In the genomic region with DNA sequence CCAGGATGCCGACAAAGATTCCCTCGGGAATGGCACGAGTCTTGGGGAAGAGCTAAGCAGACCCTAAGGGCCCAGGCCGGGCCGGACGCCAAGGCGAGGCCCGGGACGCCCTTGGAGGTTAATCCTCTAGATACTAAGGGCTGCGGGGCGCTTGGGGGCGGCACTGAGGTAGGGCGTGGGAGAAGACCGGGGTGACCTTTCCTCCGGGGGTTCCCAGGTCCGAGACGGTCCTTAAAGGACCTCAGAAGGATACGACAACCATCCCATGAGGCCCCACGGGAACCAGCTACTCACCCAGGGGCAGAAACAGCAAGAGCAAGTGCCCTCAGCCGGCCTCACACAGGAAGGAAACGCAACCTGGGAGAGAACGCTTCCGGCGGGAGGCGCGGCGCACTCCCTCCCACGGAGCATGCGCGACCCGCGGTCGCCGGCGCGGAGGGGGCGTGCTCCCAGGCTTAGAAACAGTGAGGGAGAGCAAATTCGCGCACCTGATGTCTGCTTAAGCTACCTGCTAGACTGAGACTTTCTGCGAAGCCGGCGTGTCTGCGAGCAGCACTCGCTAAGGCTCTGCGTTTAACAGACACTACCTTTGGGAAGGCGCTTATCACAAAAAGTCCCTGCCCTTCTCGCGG, we compare ENCODE assay signal across 1 cellular context.
TF ChIP-seq lines count a peak whose summit lies in the region.

TSS of gene ATAD1 (minus strand) at position 354 of the 632 bp plus-strand sequence. CDS start 3,627 bp downstream, outside the sequence.

TF ChIP-seq in K562, 482 proteins besides CTCF, POLR2A, EP300 and RAD21 (continued from another document and continues in another):
- no peak for TF ChIP-seq TSHZ1 (CRISPR knock-in tag; IDR thresholded peaks at IDR 0.05)
- TF ChIP-seq IRF2 (CRISPR knock-in tag; IDR thresholded peaks at IDR 0.05) = no peak
- TF ChIP-seq SRSF3 (IDR thresholded peaks at IDR 0.05; ENCODE audit: insufficient read depth, low read length) = no peak
- peak in 1 of 3 experiments; percentile 14 for TF ChIP-seq YY1 (IDR thresholded peaks at IDR 0.05; ENCODE audit: borderline replicate concordance in 1 of 3, control insufficient read depth in 1 of 3, extremely low read depth in 1 of 3, insufficient read depth in 3 of 3, insufficient read length in 1 of 3, insufficient replicate concordance in 2 of 3, low read depth in 1 of 3, low read length in 2 of 3)
- TF ChIP-seq TCFL5 (CRISPR knock-in tag; conservative IDR thresholded peaks at IDR 0.05) = no peak
- TF ChIP-seq, protein P1, sequence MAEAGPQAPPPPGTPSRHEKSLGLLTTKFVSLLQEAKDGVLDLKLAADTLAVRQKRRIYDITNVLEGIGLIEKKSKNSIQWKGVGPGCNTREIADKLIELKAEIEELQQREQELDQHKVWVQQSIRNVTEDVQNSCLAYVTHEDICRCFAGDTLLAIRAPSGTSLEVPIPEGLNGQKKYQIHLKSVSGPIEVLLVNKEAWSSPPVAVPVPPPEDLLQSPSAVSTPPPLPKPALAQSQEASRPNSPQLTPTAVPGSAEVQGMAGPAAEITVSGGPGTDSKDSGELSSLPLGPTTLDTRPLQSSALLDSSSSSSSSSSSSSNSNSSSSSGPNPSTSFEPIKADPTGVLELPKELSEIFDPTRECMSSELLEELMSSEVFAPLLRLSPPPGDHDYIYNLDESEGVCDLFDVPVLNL (CRISPR knock-in tag; IDR thresholded peaks at IDR 0.05; ENCODE audit: low read depth) = no peak
- TF ChIP-seq HNRNPH1 (optimal IDR thresholded peaks at IDR 0.05; ENCODE audit: low read depth, low read length) = no peak
- TF ChIP-seq EP400 (IDR thresholded peaks at IDR 0.05) = peak; percentile 75
- TF ChIP-seq PCBP1 (IDR thresholded peaks at IDR 0.05; ENCODE audit: low read depth, low read length, poor library complexity, severe bottlenecking) = no peak
- no peak for TF ChIP-seq PHF21A (IDR thresholded peaks at IDR 0.05; ENCODE audit: borderline replicate concordance, low read depth)
- TF ChIP-seq ETV5 (CRISPR knock-in tag; IDR thresholded peaks at IDR 0.05; ENCODE audit: low read depth) = 0 out of 2 replicates have a peak, but pooled peaks have one; percentile 44
- no peak for TF ChIP-seq SMAD1 (IDR thresholded peaks at IDR 0.05; ENCODE audit: low read depth, low read length, partially characterized antibody)
- TF ChIP-seq ZNF212 (CRISPR knock-in tag; IDR thresholded peaks at IDR 0.05) = no peak
- TF ChIP-seq SMC3 (conservative IDR thresholded peaks at IDR 0.05; ENCODE audit: insufficient read depth, low read depth, low read length) = no peak
- TF ChIP-seq, protein P2, sequence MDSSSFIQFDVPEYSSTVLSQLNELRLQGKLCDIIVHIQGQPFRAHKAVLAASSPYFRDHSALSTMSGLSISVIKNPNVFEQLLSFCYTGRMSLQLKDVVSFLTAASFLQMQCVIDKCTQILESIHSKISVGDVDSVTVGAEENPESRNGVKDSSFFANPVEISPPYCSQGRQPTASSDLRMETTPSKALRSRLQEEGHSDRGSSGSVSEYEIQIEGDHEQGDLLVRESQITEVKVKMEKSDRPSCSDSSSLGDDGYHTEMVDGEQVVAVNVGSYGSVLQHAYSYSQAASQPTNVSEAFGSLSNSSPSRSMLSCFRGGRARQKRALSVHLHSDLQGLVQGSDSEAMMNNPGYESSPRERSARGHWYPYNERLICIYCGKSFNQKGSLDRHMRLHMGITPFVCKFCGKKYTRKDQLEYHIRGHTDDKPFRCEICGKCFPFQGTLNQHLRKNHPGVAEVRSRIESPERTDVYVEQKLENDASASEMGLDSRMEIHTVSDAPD (CRISPR knock-in tag; IDR thresholded peaks at IDR 0.05) = no peak
- TF ChIP-seq ZHX1 (conservative IDR thresholded peaks at IDR 0.05; ENCODE audit: low read length) = no peak
- TF ChIP-seq ELF1 (tag; IDR thresholded peaks at IDR 0.05) = no peak
- TF ChIP-seq, protein P3, sequence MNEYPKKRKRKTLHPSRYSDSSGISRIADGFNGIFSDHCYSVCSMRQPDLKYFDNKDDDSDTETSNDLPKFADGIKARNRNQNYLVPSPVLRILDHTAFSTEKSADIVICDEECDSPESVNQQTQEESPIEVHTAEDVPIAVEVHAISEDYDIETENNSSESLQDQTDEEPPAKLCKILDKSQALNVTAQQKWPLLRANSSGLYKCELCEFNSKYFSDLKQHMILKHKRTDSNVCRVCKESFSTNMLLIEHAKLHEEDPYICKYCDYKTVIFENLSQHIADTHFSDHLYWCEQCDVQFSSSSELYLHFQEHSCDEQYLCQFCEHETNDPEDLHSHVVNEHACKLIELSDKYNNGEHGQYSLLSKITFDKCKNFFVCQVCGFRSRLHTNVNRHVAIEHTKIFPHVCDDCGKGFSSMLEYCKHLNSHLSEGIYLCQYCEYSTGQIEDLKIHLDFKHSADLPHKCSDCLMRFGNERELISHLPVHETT (CRISPR knock-in tag; conservative IDR thresholded peaks at IDR 0.05 in 1 of 2, IDR thresholded peaks at IDR 0.05 in 1 of 2) = no peak
- TF ChIP-seq NRF1 (conservative IDR thresholded peaks at IDR 0.05 in 1 of 2, IDR thresholded peaks at IDR 0.05 in 1 of 2) = peak; percentile 96
- TF ChIP-seq MTA1 (IDR thresholded peaks at IDR 0.05; ENCODE audit: borderline replicate concordance) = no peak
- TF ChIP-seq MEF2D (tag; conservative IDR thresholded peaks at IDR 0.05; ENCODE audit: low read depth) = no peak
- peak; percentile 63; the same call in 1 of the 2 replicates for TF ChIP-seq NR2C2 (CRISPR knock-in tag; IDR thresholded peaks at IDR 0.05)
- peak; percentile 99 for TF ChIP-seq NR2C2 (tag; IDR thresholded peaks at IDR 0.05)
- TF ChIP-seq PTRF (tag; IDR thresholded peaks at IDR 0.05) = no peak
- no peak for TF ChIP-seq GABPB2 (CRISPR knock-in tag; conservative IDR thresholded peaks at IDR 0.05)
- TF ChIP-seq, protein P4, sequence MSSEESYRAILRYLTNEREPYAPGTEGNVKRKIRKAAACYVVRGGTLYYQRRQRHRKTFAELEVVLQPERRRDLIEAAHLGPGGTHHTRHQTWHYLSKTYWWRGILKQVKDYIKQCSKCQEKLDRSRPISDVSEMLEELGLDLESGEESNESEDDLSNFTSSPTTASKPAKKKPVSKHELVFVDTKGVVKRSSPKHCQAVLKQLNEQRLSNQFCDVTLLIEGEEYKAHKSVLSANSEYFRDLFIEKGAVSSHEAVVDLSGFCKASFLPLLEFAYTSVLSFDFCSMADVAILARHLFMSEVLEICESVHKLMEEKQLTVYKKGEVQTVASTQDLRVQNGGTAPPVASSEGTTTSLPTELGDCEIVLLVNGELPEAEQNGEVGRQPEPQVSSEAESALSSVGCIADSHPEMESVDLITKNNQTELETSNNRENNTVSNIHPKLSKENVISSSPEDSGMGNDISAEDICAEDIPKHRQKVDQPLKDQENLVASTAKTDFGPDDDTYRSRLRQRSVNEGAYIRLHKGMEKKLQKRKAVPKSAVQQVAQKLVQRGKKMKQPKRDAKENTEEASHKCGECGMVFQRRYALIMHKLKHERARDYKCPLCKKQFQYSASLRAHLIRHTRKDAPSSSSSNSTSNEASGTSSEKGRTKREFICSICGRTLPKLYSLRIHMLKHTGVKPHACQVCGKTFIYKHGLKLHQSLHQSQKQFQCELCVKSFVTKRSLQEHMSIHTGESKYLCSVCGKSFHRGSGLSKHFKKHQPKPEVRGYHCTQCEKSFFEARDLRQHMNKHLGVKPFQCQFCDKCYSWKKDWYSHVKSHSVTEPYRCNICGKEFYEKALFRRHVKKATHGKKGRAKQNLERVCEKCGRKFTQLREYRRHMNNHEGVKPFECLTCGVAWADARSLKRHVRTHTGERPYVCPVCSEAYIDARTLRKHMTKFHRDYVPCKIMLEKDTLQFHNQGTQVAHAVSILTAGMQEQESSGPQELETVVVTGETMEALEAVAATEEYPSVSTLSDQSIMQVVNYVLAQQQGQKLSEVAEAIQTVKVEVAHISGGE (CRISPR knock-in tag; IDR thresholded peaks at IDR 0.05) = peak in 1 of 3 experiments; percentile 91; a peak in 2 of 6 replicates
- TF ChIP-seq PML (IDR thresholded peaks at IDR 0.05; ENCODE audit: low read length) = no peak; the same call in 1 of the 2 replicates
- TF ChIP-seq SMARCE1 (IDR thresholded peaks at IDR 0.05) = no peak
- peak; percentile 62 for TF ChIP-seq TAF9B (IDR thresholded peaks at IDR 0.05; ENCODE audit: partially characterized antibody)
- TF ChIP-seq STAT5A (IDR thresholded peaks at IDR 0.05; ENCODE audit: borderline replicate concordance, low read length) = no peak
- no peak for TF ChIP-seq ZZZ3 (IDR thresholded peaks at IDR 0.05)
- peak in 1 of 2 experiments; percentile 19; a peak in 3 of 4 replicates for TF ChIP-seq MAZ (CRISPR knock-in tag; conservative IDR thresholded peaks at IDR 0.05 in 1 of 2, IDR thresholded peaks at IDR 0.05 in 1 of 2)
- TF ChIP-seq, protein P5, sequence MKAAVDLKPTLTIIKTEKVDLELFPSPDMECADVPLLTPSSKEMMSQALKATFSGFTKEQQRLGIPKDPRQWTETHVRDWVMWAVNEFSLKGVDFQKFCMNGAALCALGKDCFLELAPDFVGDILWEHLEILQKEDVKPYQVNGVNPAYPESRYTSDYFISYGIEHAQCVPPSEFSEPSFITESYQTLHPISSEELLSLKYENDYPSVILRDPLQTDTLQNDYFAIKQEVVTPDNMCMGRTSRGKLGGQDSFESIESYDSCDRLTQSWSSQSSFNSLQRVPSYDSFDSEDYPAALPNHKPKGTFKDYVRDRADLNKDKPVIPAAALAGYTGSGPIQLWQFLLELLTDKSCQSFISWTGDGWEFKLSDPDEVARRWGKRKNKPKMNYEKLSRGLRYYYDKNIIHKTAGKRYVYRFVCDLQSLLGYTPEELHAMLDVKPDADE (conservative IDR thresholded peaks at IDR 0.05; ENCODE audit: control insufficient read depth, low read depth, low read length) = peak; percentile 36; the same call in 1 of the 2 replicates
- peak; percentile 56; the same call in 1 of the 2 replicates for TF ChIP-seq ZBTB2 (IDR thresholded peaks at IDR 0.05)
- peak; percentile 61 for TF ChIP-seq RBBP5 (IDR thresholded peaks at IDR 0.05; ENCODE audit: borderline replicate concordance, insufficient read depth, low read length, poor library complexity, severe bottlenecking)
- peak; percentile 57; the same call in 1 of the 2 replicates for TF ChIP-seq KLF13 (tag; IDR thresholded peaks at IDR 0.05; ENCODE audit: borderline replicate concordance, low read depth)
- TF ChIP-seq ESRRA (IDR thresholded peaks at IDR 0.05; ENCODE audit: borderline replicate concordance, low read depth) = peak; percentile 78
- TF ChIP-seq RFX5 (IDR thresholded peaks at IDR 0.05; ENCODE audit: low read depth, low read length) = no peak
- TF ChIP-seq, protein P6, sequence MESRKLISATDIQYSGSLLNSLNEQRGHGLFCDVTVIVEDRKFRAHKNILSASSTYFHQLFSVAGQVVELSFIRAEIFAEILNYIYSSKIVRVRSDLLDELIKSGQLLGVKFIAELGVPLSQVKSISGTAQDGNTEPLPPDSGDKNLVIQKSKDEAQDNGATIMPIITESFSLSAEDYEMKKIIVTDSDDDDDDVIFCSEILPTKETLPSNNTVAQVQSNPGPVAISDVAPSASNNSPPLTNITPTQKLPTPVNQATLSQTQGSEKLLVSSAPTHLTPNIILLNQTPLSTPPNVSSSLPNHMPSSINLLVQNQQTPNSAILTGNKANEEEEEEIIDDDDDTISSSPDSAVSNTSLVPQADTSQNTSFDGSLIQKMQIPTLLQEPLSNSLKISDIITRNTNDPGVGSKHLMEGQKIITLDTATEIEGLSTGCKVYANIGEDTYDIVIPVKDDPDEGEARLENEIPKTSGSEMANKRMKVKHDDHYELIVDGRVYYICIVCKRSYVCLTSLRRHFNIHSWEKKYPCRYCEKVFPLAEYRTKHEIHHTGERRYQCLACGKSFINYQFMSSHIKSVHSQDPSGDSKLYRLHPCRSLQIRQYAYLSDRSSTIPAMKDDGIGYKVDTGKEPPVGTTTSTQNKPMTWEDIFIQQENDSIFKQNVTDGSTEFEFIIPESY (CRISPR knock-in tag; IDR thresholded peaks at IDR 0.05) = no peak
